26 cellular contexts compared by ENCODE assay signal in genomic region chr6:16921399-16922110, GRCh38.
DNase-seq lines count a peak whose midpoint lies in the region; FAIRE-seq and TF ChIP-seq lines count a peak whose summit lies in the region.
"Had no signal": no experiment of that assay in that cellular context is flagged by ENCODE, and none has a peak within 500 bp of the region (broad histone marks: within the 10 kb centered on the region; RNA-seq: fewer than 3 reads in every experiment).

No MANE protein-coding gene starts in this region.

- H3K4me3 Mint-ChIP-seq in MCF 10A (ENCODE audit: unreplicated experiment): no peak overlapping the region
- H3K4me3 Mint-ChIP-seq: memory B cell had no signal

- H3K27me3 ChIP-seq in breast epithelium: no peaks in the 10 kb centered on the region
- H3K27me3 ChIP-seq: esophagus muscularis mucosa, upper lobe of right lung had no signal

- CTCF ChIA-PET in MCF 10A (lab: Yijun Ruan, JAX): interaction anchor here (0.6 to 1.3 kb wide), 3 partner anchors 26 to 904 kb away, joined by 4 to 8 read pairs (median 4); no protein-coding TSS in a partner anchor
- CTCF ChIA-PET in RWPE1 (lab: Yijun Ruan, JAX): interaction anchor here (0.6 to 1.1 kb wide), 2 partner anchors 18 to 67 kb away, joined by 3 read pairs; no protein-coding TSS in a partner anchor

- no peaks in the 10 kb centered on the region for H3K9me3 Mint-ChIP-seq in MCF 10A (ENCODE audit: unreplicated experiment)

- no peak for TF ChIP-seq POLR2A in breast epithelium (IDR thresholded peaks at IDR 0.05)
- no peak for TF ChIP-seq POLR2A in GM12892 (IDR thresholded peaks at IDR 0.05; ENCODE audit: low read depth, low read length)

- H3K4me1 ChIP-seq in breast epithelium (no peaks in the 10 kb centered on the region), kidney (ENCODE audit: control insufficient read depth in 1 of 2, insufficient read depth in 1 of 2, low read depth in 1 of 2, low read length in 2 of 2) (no peaks in the 10 kb centered on the region)
- H3K4me1 ChIP-seq: esophagus muscularis mucosa, upper lobe of right lung had no signal

- no peak for FAIRE-seq in kidney (lab: Jason Lieb, UNC)
- FAIRE-seq in GM12892 (lab: Jason Lieb, UNC): no peak
- FAIRE-seq: A204.1, colon, G401.6 had no signal

- DNase-seq in MCF 10A (ENCODE audit: unreplicated experiment): peak; percentile 65
- DNase-seq in breast epithelium (ENCODE audit: low spot score in 2 of 2): no peak
- peak; percentile 46 for DNase-seq in RWPE1 (ENCODE audit: low spot score)
- DNase-seq in fibroblast of mammary gland (ENCODE audit: low read depth): peak; percentile 37
- peak; percentile 35 for DNase-seq in stromal cell of bone marrow (ENCODE audit: low read depth)
- DNase-seq in kidney: no peak
- no peak for DNase-seq in posterior vena cava (ENCODE audit: low spot score)
- no peak for DNase-seq in GM12892 (ENCODE audit: insufficient read length)
- DNase-seq: activated CD8-positive, alpha-beta memory T cell treated with anti-CD3 and anti-CD28 coated beads for 24 hours; activated gamma-delta T cell; activated T-cell treated with anti-CD3 and anti-CD28 coated beads, Interleukin-2, amount 50 U/mL, for 1 hour; effector memory CD4-positive, alpha-beta T cell; glutamatergic neuron; NCI-H1694; NCI-H2227 treated with DMSO at 0.1 percent for 48 hours; NCI-H774; PC-3; stimulated activated CD4-positive, alpha-beta T cell treated with anti-CD3 and anti-CD28 coated beads, Interleukin-1b, Interleukin-23, amount 100 ng/mL, for 48 hours; upper lobe of right lung had no signal

- POLR2A ChIA-PET in MCF 10A (lab: Yijun Ruan, JAX): interaction anchor here (0.7 to 2.0 kb wide), 13 partner anchors 8 to 241 kb away, joined by 3 to 8 read pairs (median 3); no protein-coding TSS in a partner anchor
- POLR2A ChIA-PET in RWPE1 (lab: Yijun Ruan, JAX; ENCODE audit: low non-redundant PET): no interaction called here

- BruUV-seq in MCF 10A (replicated peaks; lab: Mats Ljungman, UMichigan): no TSS peak

- no peak overlapping the region for H3K27ac Mint-ChIP-seq in MCF 10A (ENCODE audit: low read depth, unreplicated experiment)
- H3K27ac Mint-ChIP-seq: memory B cell had no signal

- H3K4me1 Mint-ChIP-seq in MCF 10A (ENCODE audit: insufficient read depth, unreplicated experiment): peaks cover 8% of the 10 kb centered on the region
- H3K4me1 Mint-ChIP-seq: memory B cell had no signal

- TF ChIP-seq CTCF in MCF 10A (IDR thresholded peaks at IDR 0.05; ENCODE audit: unreplicated experiment) (no peak), breast epithelium (IDR thresholded peaks at IDR 0.05) (no peak), RWPE1 (conservative IDR thresholded peaks at IDR 0.05; ENCODE audit: low read depth) (no peak), fibroblast of mammary gland (conservative IDR thresholded peaks at IDR 0.05; ENCODE audit: control insufficient read depth, insufficient read depth, low read depth, low read length) (no peak), kidney (IDR thresholded peaks at IDR 0.05; ENCODE audit: borderline replicate concordance, extremely low read depth, insufficient read depth) (no peak)

- H3K9me3 ChIP-seq in breast epithelium: no peaks in the 10 kb centered on the region
- no peaks in the 10 kb centered on the region for H3K9me3 ChIP-seq in kidney (ENCODE audit: control insufficient read depth in 1 of 2, low read length in 2 of 2)
- H3K9me3 ChIP-seq: esophagus muscularis mucosa, upper lobe of right lung had no signal

- no peaks in the 10 kb centered on the region for H3K27me3 Mint-ChIP-seq in MCF 10A (ENCODE audit: insufficient read depth, unreplicated experiment)

- H3K4me3 ChIP-seq in breast epithelium (no peak overlapping the region), fibroblast of mammary gland (ENCODE audit: control insufficient read depth, low read depth, low read length) (no peak overlapping the region), kidney (ENCODE audit: low read length in 2 of 2) (no peak overlapping the region)
- H3K4me3 ChIP-seq: esophagus muscularis mucosa, skin epidermis, upper lobe of right lung had no signal

- H3K9ac ChIP-seq in kidney (ENCODE audit: low read length in 2 of 2): no peak overlapping the region

- H3K36me3 ChIP-seq in breast epithelium (no peaks in the 10 kb centered on the region), kidney (ENCODE audit: control insufficient read depth in 1 of 2, insufficient read depth in 2 of 2, low read length in 2 of 2) (no peaks in the 10 kb centered on the region)
- H3K36me3 ChIP-seq: esophagus muscularis mucosa, upper lobe of right lung had no signal

- intact Hi-C loops in MCF 10A (cut with micrococcal nuclease): no loop called here
- intact Hi-C loops in breast epithelium (cut with DNase I; ENCODE audit: low total_unique reads): no loop called here
- intact Hi-C loops in kidney (cut with DNase I): no loop called here
- intact Hi-C loops in posterior vena cava (cut with DNase I): no loop called here

- no peaks in the 10 kb centered on the region for H3K36me3 Mint-ChIP-seq in MCF 10A (ENCODE audit: insufficient read depth, unreplicated experiment)
- H3K36me3 Mint-ChIP-seq: memory B cell had no signal

- H3K27ac ChIP-seq in breast epithelium (no peak overlapping the region), RWPE1 (no peak overlapping the region), kidney (ENCODE audit: low read depth in 2 of 2, low read length in 2 of 2) (no peak overlapping the region)
- H3K27ac ChIP-seq: esophagus muscularis mucosa, HL-60, skin epidermis, upper lobe of right lung had no signal

Comparison
In these comparisons a context has a peak if more than half of its experiments do, and no peak if none do; other contexts are left out.
1. DNase-seq: peak in MCF 10A (single experiment), RWPE1 (single experiment), fibroblast of mammary gland (single experiment) and stromal cell of bone marrow (single experiment); none in breast epithelium (0 of 2), kidney (single experiment), posterior vena cava (single experiment) and GM12892 (single experiment).